ENCODE assay signal across 27 cellular contexts in the genomic region with DNA sequence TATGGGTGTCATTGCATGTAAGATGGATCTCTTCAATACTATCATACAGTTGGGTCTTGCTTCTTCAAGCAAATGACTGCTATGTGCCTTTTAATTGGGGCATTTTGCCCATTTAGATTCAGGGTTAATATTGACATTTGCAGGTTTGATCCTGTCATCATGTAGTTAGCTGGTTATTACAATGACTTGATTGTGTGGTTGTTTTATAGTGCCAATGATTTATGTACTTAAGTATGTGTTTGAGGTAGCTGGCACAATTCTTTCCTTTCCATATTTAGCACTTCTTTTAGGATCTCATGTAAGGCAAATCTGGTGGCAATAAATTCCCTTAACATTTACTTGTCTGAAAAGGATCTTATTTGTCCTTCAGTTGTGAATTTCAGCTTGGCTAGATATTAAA.
A peak's percentile ranks its signal among the peaks of the same experiment; 100 is the strongest.
DNase-seq lines count a peak whose midpoint lies in the region; ATAC-seq, FAIRE-seq and TF ChIP-seq lines count a peak whose summit lies in the region.
"Had no signal": no experiment of that assay in that cellular context is flagged by ENCODE, and none has a peak within 500 bp of the region (broad histone marks: within the 10 kb centered on the region; RNA-seq: fewer than 3 reads in every experiment).

No MANE protein-coding gene starts in this region.

- no peaks in the 10 kb centered on the region for H3K9me3 ChIP-seq in pancreas
- H3K9me3 ChIP-seq: A549, Caco-2, HAP-1 had no signal

- DNase-seq in SHP77 treated with DMSO at 0.1 percent for 48 hours (lab: John Stamatoyannopoulos, UW) = peak; percentile 6
- no peak for DNase-seq in SHP77 (lab: John Stamatoyannopoulos, UW)
- DNase-seq in LNCaP clone FGC (ENCODE audit: low read depth) = peak; percentile 37
- DNase-seq in NCI-H2081 (lab: John Stamatoyannopoulos, UW) = peak; percentile 54 to 90
- peak; percentile 29 for DNase-seq in epithelial cell of prostate (ENCODE audit: low read depth, low spot score)
- DNase-seq in pancreas = no peak
- no peak for DNase-seq in activated CD4-positive, CD25-positive, alpha-beta regulatory T cell treated with anti-CD3 and anti-CD28 coated beads, Interleukin-2, amount 50 U/mL, for 72 hours
- no peak for DNase-seq in activated CD8-positive, alpha-beta memory T cell treated with anti-CD3 and anti-CD28 coated beads, Interleukin-2, amount 50 U/mL, for 4 hours
- DNase-seq: C1 segment of cervical spinal cord; Caco-2; CD4-positive, alpha-beta memory T cell; DMS79 treated with DMSO at 0.1 percent for 48 hours; GF-D8; GOT3; IMR-90; KG1; NCI-H1048; NCI-H187; NCI-H2227 treated with DMSO at 0.1 percent for 48 hours; NCI-H526 treated with DMSO at 0.1 percent for 48 hours; NK-92 treated with Interleukin-12 subunit alpha and Interleukin-12 subunit beta, amount 100 ng/mL, for 24 hours; Right ventricle myocardium superior; RPMI8226; T-helper 1 cell had no signal

- intact Hi-C loops in pancreas (cut with DNase I) = no loop called here

- H3K4me1 ChIP-seq in pancreas = no peaks in the 10 kb centered on the region
- H3K4me1 ChIP-seq: A549, Caco-2, HAP-1 had no signal

- H3K4me3 ChIP-seq in LNCaP clone FGC (ENCODE audit: low read depth, low read length) = no peak overlapping the region
- no peak overlapping the region for H3K4me3 ChIP-seq in pancreas
- H3K4me3 ChIP-seq: A549, HAP-1 had no signal

- H3K27me3 ChIP-seq in pancreas = no peaks in the 10 kb centered on the region

- TF ChIP-seq CTCF in LNCaP clone FGC (IDR thresholded peaks at IDR 0.05; ENCODE audit: control insufficient read depth, extremely low read depth, insufficient read depth) (no peak), pancreas (IDR thresholded peaks at IDR 0.05) (no peak)

- no peak for ATAC-seq in pancreas
- ATAC-seq: A549 had no signal

- H3K27ac ChIP-seq in epithelial cell of prostate = no peak overlapping the region
- H3K27ac ChIP-seq in pancreas = no peak overlapping the region
- H3K27ac ChIP-seq: A549 had no signal

- FAIRE-seq in pancreas (lab: Jason Lieb, UNC) = no peak
- FAIRE-seq: A549, GM12891 had no signal

- H3K36me3 ChIP-seq in pancreas = no peaks in the 10 kb centered on the region
- H3K36me3 ChIP-seq: HAP-1 had no signal

Comparison
In these comparisons a context has a peak if more than half of its experiments do, and no peak if none do; other contexts are left out.
1. DNase-seq: peak in SHP77 treated with DMSO at 0.1 percent for 48 hours (single experiment), LNCaP clone FGC (single experiment), NCI-H2081 (2 of 2) and epithelial cell of prostate (single experiment); none in SHP77 (0 of 2), pancreas (0 of 6), activated CD4-positive, CD25-positive, alpha-beta regulatory T cell treated with anti-CD3 and anti-CD28 coated beads, Interleukin-2, amount 50 U/mL, for 72 hours (single experiment) and activated CD8-positive, alpha-beta memory T cell treated with anti-CD3 and anti-CD28 coated beads, Interleukin-2, amount 50 U/mL, for 4 hours (single experiment).